ENCODE assay signal across 1 cellular context in the genomic region with DNA sequence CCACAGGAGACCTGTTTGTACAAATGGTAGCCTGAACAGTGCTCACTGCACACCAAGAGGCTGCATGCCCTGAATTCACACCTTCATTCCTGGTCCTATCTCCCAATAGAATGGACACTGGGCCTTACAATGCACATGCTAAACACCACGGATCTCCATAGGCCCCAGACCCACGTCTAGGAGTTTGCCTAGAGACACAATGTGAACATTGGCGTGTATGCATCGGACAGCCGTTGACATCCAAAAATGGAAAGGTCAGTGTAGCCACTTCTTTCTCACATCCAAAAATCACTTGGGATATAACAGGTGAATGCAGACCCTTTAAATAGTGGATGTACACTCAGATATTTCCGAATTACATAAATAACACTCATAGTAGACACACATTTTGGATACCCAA.
TF ChIP-seq lines count a peak whose summit lies in the region.

No MANE protein-coding gene starts in this region.

TF ChIP-seq in WTC11, 78 proteins besides CTCF, POLR2A, EP300 and RAD21 (continued from another document):
- TF ChIP-seq, protein P1, sequence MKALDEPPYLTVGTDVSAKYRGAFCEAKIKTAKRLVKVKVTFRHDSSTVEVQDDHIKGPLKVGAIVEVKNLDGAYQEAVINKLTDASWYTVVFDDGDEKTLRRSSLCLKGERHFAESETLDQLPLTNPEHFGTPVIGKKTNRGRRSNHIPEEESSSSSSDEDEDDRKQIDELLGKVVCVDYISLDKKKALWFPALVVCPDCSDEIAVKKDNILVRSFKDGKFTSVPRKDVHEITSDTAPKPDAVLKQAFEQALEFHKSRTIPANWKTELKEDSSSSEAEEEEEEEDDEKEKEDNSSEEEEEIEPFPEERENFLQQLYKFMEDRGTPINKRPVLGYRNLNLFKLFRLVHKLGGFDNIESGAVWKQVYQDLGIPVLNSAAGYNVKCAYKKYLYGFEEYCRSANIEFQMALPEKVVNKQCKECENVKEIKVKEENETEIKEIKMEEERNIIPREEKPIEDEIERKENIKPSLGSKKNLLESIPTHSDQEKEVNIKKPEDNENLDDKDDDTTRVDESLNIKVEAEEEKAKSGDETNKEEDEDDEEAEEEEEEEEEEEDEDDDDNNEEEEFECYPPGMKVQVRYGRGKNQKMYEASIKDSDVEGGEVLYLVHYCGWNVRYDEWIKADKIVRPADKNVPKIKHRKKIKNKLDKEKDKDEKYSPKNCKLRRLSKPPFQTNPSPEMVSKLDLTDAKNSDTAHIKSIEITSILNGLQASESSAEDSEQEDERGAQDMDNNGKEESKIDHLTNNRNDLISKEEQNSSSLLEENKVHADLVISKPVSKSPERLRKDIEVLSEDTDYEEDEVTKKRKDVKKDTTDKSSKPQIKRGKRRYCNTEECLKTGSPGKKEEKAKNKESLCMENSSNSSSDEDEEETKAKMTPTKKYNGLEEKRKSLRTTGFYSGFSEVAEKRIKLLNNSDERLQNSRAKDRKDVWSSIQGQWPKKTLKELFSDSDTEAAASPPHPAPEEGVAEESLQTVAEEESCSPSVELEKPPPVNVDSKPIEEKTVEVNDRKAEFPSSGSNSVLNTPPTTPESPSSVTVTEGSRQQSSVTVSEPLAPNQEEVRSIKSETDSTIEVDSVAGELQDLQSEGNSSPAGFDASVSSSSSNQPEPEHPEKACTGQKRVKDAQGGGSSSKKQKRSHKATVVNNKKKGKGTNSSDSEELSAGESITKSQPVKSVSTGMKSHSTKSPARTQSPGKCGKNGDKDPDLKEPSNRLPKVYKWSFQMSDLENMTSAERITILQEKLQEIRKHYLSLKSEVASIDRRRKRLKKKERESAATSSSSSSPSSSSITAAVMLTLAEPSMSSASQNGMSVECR (CRISPR knock-in tag; IDR thresholded peaks at IDR 0.05; ENCODE audit: borderline replicate concordance), result no peak
- TF ChIP-seq NFATC4 (CRISPR knock-in tag; IDR thresholded peaks at IDR 0.05) (no peak), ZMAT4 (CRISPR knock-in tag; IDR thresholded peaks at IDR 0.05) (no peak), FOXJ3 (CRISPR knock-in tag; IDR thresholded peaks at IDR 0.05; ENCODE audit: borderline replicate concordance) (no peak), ZNF671 (CRISPR knock-in tag; IDR thresholded peaks at IDR 0.05) (no peak)
- TF ChIP-seq, protein P2, sequence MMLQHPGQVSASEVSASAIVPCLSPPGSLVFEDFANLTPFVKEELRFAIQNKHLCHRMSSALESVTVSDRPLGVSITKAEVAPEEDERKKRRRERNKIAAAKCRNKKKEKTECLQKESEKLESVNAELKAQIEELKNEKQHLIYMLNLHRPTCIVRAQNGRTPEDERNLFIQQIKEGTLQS (CRISPR knock-in tag; conservative IDR thresholded peaks at IDR 0.05), result no peak
